Comparison of ENCODE assay signal across 27 cellular contexts in the genomic region with DNA sequence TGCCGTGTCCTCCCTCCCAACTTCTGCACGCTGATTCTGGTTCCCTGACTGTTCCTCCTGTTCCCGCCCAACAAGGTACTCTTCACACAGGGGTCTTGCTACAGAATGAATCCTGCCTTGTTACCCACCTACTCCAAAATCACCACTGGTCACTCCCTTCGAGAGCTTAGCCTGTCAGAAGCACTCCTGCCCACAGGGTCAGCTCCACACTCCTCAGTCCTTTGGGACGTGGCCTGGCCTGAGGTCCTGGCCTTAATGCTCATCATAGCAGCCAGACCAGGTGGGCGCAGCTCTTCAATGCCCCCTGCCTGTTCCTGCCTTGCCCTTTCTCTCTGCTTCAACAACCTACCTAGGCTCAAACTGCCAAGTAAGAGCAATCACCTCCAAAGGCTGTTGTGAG. TPM values are rescaled to one million over a fixed set of nuclear protein-coding genes. Genes with fewer than 3 reads are reported as not detected.
DNase-seq lines count a peak whose midpoint lies in the region; ATAC-seq and TF ChIP-seq lines count a peak whose summit lies in the region.
"Had no signal": no experiment of that assay in that cellular context is flagged by ENCODE, and none has a peak within 500 bp of the region (broad histone marks: within the 10 kb centered on the region; RNA-seq: fewer than 3 reads in every experiment).

No MANE protein-coding gene starts in this region.

- H3K9me3 ChIP-seq in BLaER1 treated with 17β-estradiol and CSF1 and Interleukin-3, amounts not matched to agents 10 nM and 100 nM (replicated peaks in 1 of 11) = no peaks in the 10 kb centered on the region
- H3K9me3 ChIP-seq in NT2/D1 (ENCODE audit: insufficient read depth, low read length) (no peaks in the 10 kb centered on the region; the same call in 1 of the 2 replicates), mesenchymal stem cell (ENCODE audit: control insufficient read depth, low read length) (no peaks in the 10 kb centered on the region), trophoblast cell (ENCODE audit: insufficient read depth, low read depth, low read length) (no peaks in the 10 kb centered on the region), mucosa of descending colon (no peaks in the 10 kb centered on the region)
- H3K9me3 ChIP-seq: A549, SJSA1 had no signal

- H3K18ac ChIP-seq in mesenchymal stem cell (ENCODE audit: low read depth in 1 of 2, low read length in 2 of 2) (peak overlapping the region in 1 of 2 experiments; percentile 11), trophoblast cell (ENCODE audit: low read length) (no peak overlapping the region)

- 90% methylated on average over 6 of the region's 6 CpGs for WGBS in mesenchymal stem cell
- WGBS in trophoblast cell (ENCODE audit: extremely low coverage, insufficient coverage, insufficient read length) = no CpG with 5 or more reads among the region's 6 CpGs

- H3K23ac ChIP-seq in mesenchymal stem cell (ENCODE audit: low read length in 2 of 2) (no peak overlapping the region), trophoblast cell (ENCODE audit: low read length) (no peak overlapping the region)

- peak overlapping the region in 9 of 11 experiments; percentile 49 to 90 (median 74); a peak in 17 of 22 replicates for H3K4me2 ChIP-seq in BLaER1 treated with 17β-estradiol and CSF1 and Interleukin-3, amounts not matched to agents 10 nM and 100 nM
- H3K4me2 ChIP-seq in mesenchymal stem cell (ENCODE audit: low read length, poor library complexity, severe bottlenecking) = no peak overlapping the region
- H3K4me2 ChIP-seq in trophoblast cell (ENCODE audit: low read length) = no peak overlapping the region
- H3K4me2 ChIP-seq: A549 had no signal

- no peak overlapping the region for H3K27ac ChIP-seq in BLaER1 treated with 17β-estradiol and CSF1 and Interleukin-3, amounts not matched to agents 10 nM and 100 nM
- H3K27ac ChIP-seq in mesenchymal stem cell (ENCODE audit: low read length, poor library complexity, severe bottlenecking) = no peak overlapping the region
- H3K27ac ChIP-seq in trophoblast cell (ENCODE audit: low read depth, low read length) = no peak overlapping the region
- H3K27ac ChIP-seq: C4-2B, HL-60, SJSA1 had no signal

- in situ Hi-C loops in GM13976 (cut with MboI; ENCODE audit: low sequenced_read_pairs, unreplicated experiment) = no loop called here

- H3K4me1 ChIP-seq in BLaER1 treated with 17β-estradiol and CSF1 and Interleukin-3, amounts not matched to agents 10 nM and 100 nM = peaks cover 27 to 61% (median 52%) of the 10 kb centered on the region in 10 experiments
- H3K4me1 ChIP-seq in NT2/D1 (ENCODE audit: insufficient read depth, insufficient read length) (no peaks in the 10 kb centered on the region), mesenchymal stem cell (ENCODE audit: control insufficient read depth, insufficient read depth, low read depth, low read length) (peaks cover 14% of the 10 kb centered on the region), trophoblast cell (ENCODE audit: control insufficient read depth in 1 of 2, insufficient read depth in 2 of 2, low read length in 2 of 2) (peaks cover 4 to 7% of the 10 kb centered on the region in 2 experiments), mucosa of descending colon (ENCODE audit: low read depth) (no peaks in the 10 kb centered on the region)

- H2BK5ac ChIP-seq in mesenchymal stem cell (ENCODE audit: low read depth, low read length, poor library complexity, severe bottlenecking) (no peak overlapping the region), trophoblast cell (ENCODE audit: low read depth, low read length, poor library complexity) (no peak overlapping the region)

- no peaks in the 10 kb centered on the region for H3K79me2 ChIP-seq in trophoblast cell (ENCODE audit: control insufficient read depth, insufficient read depth, low read length, poor library complexity)

- H3K27me3 ChIP-seq in BLaER1 treated with 17β-estradiol and CSF1 and Interleukin-3, amounts not matched to agents 10 nM and 100 nM = no peaks in the 10 kb centered on the region; a peak in 1 of 22 replicates
- H3K27me3 ChIP-seq in NT2/D1 (ENCODE audit: insufficient read depth, insufficient read length) = no peaks in the 10 kb centered on the region
- H3K27me3 ChIP-seq in mesenchymal stem cell (ENCODE audit: control insufficient read depth in 1 of 2, insufficient read depth in 1 of 2, low read length in 2 of 2) = no peaks in the 10 kb centered on the region
- no peaks in the 10 kb centered on the region for H3K27me3 ChIP-seq in trophoblast cell (ENCODE audit: insufficient read depth, low read length)
- H3K27me3 ChIP-seq: SJSA1 had no signal

- TF ChIP-seq CTCF in GM13976 (IDR thresholded peaks at IDR 0.05; ENCODE audit: borderline replicate concordance, control extremely low read depth, extremely low read depth, insufficient read depth, missing control alignments) (no peak), mucosa of descending colon (IDR thresholded peaks at IDR 0.05) (no peak)

- H3K9ac ChIP-seq in BLaER1 treated with 17β-estradiol and CSF1 and Interleukin-3, amounts not matched to agents 10 nM and 100 nM = no peak overlapping the region
- H3K9ac ChIP-seq in NT2/D1 (ENCODE audit: insufficient read length, low read depth) = no peak overlapping the region
- no peak overlapping the region for H3K9ac ChIP-seq in mesenchymal stem cell (ENCODE audit: low read length)
- no peak overlapping the region for H3K9ac ChIP-seq in trophoblast cell (ENCODE audit: low read length)

- peak overlapping the region; percentile 21 for H2AK5ac ChIP-seq in mesenchymal stem cell (ENCODE audit: low read length, severe bottlenecking)
- no peak overlapping the region for H2AK5ac ChIP-seq in trophoblast cell (ENCODE audit: low read length)

- H3K14ac ChIP-seq in mesenchymal stem cell (ENCODE audit: low read length in 2 of 2) (peak overlapping the region in 1 of 2 experiments; percentile 61), trophoblast cell (ENCODE audit: low read length) (peak overlapping the region; percentile 19)

- intact Hi-C loops in mucosa of descending colon (cut with DNase I, micrococcal nuclease) = no loop called here

- H2AFZ ChIP-seq in mesenchymal stem cell (ENCODE audit: low read depth, low read length) (no peak overlapping the region), trophoblast cell (ENCODE audit: insufficient read depth, low read length, poor library complexity) (no peak overlapping the region)

- no peaks in the 10 kb centered on the region for H4K20me1 ChIP-seq in BLaER1 treated with 17β-estradiol and CSF1 and Interleukin-3, amounts not matched to agents 10 nM and 100 nM

- H3K79me1 ChIP-seq in mesenchymal stem cell (replicated peaks; ENCODE audit: low read length, poor library complexity, severe bottlenecking) (no peaks in the 10 kb centered on the region), trophoblast cell (ENCODE audit: low read length) (peaks cover 5% of the 10 kb centered on the region)

- DNase-seq in NT2/D1 (ENCODE audit: low read depth, low spot score) (no peak), mesenchymal stem cell (no peak), trophoblast cell (no peak), GM13976 (ENCODE audit: low spot score) (no peak), globus pallidus (ENCODE audit: low spot score) (no peak), mucosa of descending colon (no peak)
- no peak for DNase-seq in activated CD4-positive, CD25-positive, alpha-beta regulatory T cell treated with anti-CD3 and anti-CD28 coated beads, Interleukin-2, amount 50 U/mL, for 72 hours
- DNase-seq: AML-193; CD8-positive, alpha-beta T cell; DMS 273 treated with DMSO at 0.1 percent for 48 hours; DMS79; EL; GDM1; GOT3; NCI-H187 treated with DMSO at 0.1 percent for 48 hours; NCI-H446; NCI-H524 treated with DMSO at 0.1 percent for 48 hours; NCI-H774; Right ventricle myocardium superior; RPMI8226 had no signal

- no peak overlapping the region for H4K8ac ChIP-seq in mesenchymal stem cell (ENCODE audit: low read length)
- no peak overlapping the region for H4K8ac ChIP-seq in trophoblast cell (ENCODE audit: low read depth, low read length)

- H2BK12ac ChIP-seq in mesenchymal stem cell (ENCODE audit: low read length in 2 of 2) = no peak overlapping the region
- peak overlapping the region; percentile 6 for H2BK12ac ChIP-seq in trophoblast cell (ENCODE audit: low read length)

- H3K4ac ChIP-seq in mesenchymal stem cell (ENCODE audit: low read depth in 1 of 2, low read length in 2 of 2) (no peak overlapping the region), trophoblast cell (ENCODE audit: low read depth, low read length) (no peak overlapping the region)

- no peak overlapping the region for H3K4me3 ChIP-seq in BLaER1 treated with 17β-estradiol and CSF1 and Interleukin-3, amounts not matched to agents 10 nM and 100 nM
- H3K4me3 ChIP-seq in NT2/D1 (ENCODE audit: insufficient read length, low read depth) (peak overlapping the region; percentile 4), mesenchymal stem cell (ENCODE audit: insufficient read depth in 1 of 2, low read depth in 1 of 2, low read length in 2 of 2) (no peak overlapping the region), trophoblast cell (ENCODE audit: low read depth, low read length) (no peak overlapping the region), mucosa of descending colon (no peak overlapping the region)
- H3K4me3 ChIP-seq: A549, GM12878, SJSA1 had no signal

- ATAC-seq in mucosa of descending colon = no peak
- ATAC-seq: A549; CD8-positive, alpha-beta T cell; HCT116 had no signal

- H2BK120ac ChIP-seq in mesenchymal stem cell (ENCODE audit: low read depth, low read length) (no peak overlapping the region), trophoblast cell (ENCODE audit: insufficient read depth, low read length, poor library complexity) (no peak overlapping the region)

- no peak overlapping the region for H4K91ac ChIP-seq in mesenchymal stem cell (ENCODE audit: low read length)
- no peak overlapping the region for H4K91ac ChIP-seq in trophoblast cell (ENCODE audit: low read depth, low read length)

- H3K36me3 ChIP-seq in BLaER1 treated with 17β-estradiol and CSF1 and Interleukin-3, amounts not matched to agents 10 nM and 100 nM = no peaks in the 10 kb centered on the region
- H3K36me3 ChIP-seq in NT2/D1 (ENCODE audit: insufficient read depth, insufficient read length, low read length) = no peaks in the 10 kb centered on the region
- no peaks in the 10 kb centered on the region for H3K36me3 ChIP-seq in mesenchymal stem cell (ENCODE audit: control insufficient read depth in 1 of 2, insufficient read depth in 2 of 2, low read depth in 1 of 2, low read length in 2 of 2)
- H3K36me3 ChIP-seq in trophoblast cell (ENCODE audit: control insufficient read depth in 1 of 2, insufficient read depth in 2 of 2, low read length in 2 of 2) = no peaks in the 10 kb centered on the region
- no peaks in the 10 kb centered on the region for H3K36me3 ChIP-seq in mucosa of descending colon (ENCODE audit: low read depth)
- H3K36me3 ChIP-seq: SJSA1 had no signal

- H2BK15ac ChIP-seq in mesenchymal stem cell (ENCODE audit: low read depth, poor library complexity, severe bottlenecking) = no peak overlapping the region

- H4K12ac ChIP-seq in trophoblast cell (ENCODE audit: low read depth, low read length) = no peak overlapping the region

RNA-seq across cellular contexts. Expression of a gene that starts 27.8 kb away (rescaled TPM):
- polyA plus RNA-seq in mesenchymal stem cell (2013, experiment 1 of 2) = 53.9 TPM
- 55.7 TPM for polyA plus RNA-seq in mesenchymal stem cell (2013, experiment 2 of 2)
- 277 and 280 TPM in 2 replicates for polyA plus RNA-seq in trophoblast cell (2013)
- 100 to 1,000 TPM in 2 of 3 donors, 10 to 100 TPM in 1; 97.4 to 190 (median 170) TPM for total RNA-seq in mucosa of descending colon

Comparison
In these comparisons a context has a peak if more than half of its experiments do, and no peak if none do; other contexts are left out.
1. H3K4me2 ChIP-seq: peak in BLaER1 treated with 17β-estradiol and CSF1 and Interleukin-3, amounts not matched to agents 10 nM and 100 nM (9 of 11); none in mesenchymal stem cell (single experiment) and trophoblast cell (single experiment).